ENCODE assay signal across 1 cellular context in genomic region chr12:1760566-1761382, GRCh38.
TF ChIP-seq lines count a peak whose summit lies in the region.

No MANE protein-coding gene starts in this region.

TF ChIP-seq in HepG2, 621 proteins besides CTCF, POLR2A, EP300 and RAD21 (continued from another document):
- TF ChIP-seq ZBTB14 (CRISPR knock-in tag; IDR thresholded peaks at IDR 0.05) (no peak), ZNF747 (CRISPR knock-in tag; IDR thresholded peaks at IDR 0.05; ENCODE audit: borderline replicate concordance) (no peak), ZKSCAN1 (IDR thresholded peaks at IDR 0.05; ENCODE audit: low read length) (no peak), ZNF674 (CRISPR knock-in tag; IDR thresholded peaks at IDR 0.05; ENCODE audit: low read depth) (no peak), PHB2 (IDR thresholded peaks at IDR 0.05; ENCODE audit: partially characterized antibody) (no peak), ZNF484 (CRISPR knock-in tag; IDR thresholded peaks at IDR 0.05; ENCODE audit: borderline replicate concordance, low read depth) (no peak), ARID5B (CRISPR knock-in tag; IDR thresholded peaks at IDR 0.05) (peak; percentile 97), MEIS2 (CRISPR knock-in tag; IDR thresholded peaks at IDR 0.05) (no peak), HDAC6 (IDR thresholded peaks at IDR 0.05; ENCODE audit: low read depth, low read length) (no peak), THAP11 (CRISPR knock-in tag; IDR thresholded peaks at IDR 0.05) (peak; percentile 47), ZNF510 (CRISPR knock-in tag; IDR thresholded peaks at IDR 0.05; ENCODE audit: low read depth) (no peak), DBP (CRISPR knock-in tag; IDR thresholded peaks at IDR 0.05; ENCODE audit: not compliant biosample characterization) (no peak), SNAPC2 (CRISPR knock-in tag; IDR thresholded peaks at IDR 0.05) (no peak), ZNF773 (CRISPR knock-in tag; IDR thresholded peaks at IDR 0.05; ENCODE audit: borderline replicate concordance) (no peak), GTF2F1 (IDR thresholded peaks at IDR 0.05; ENCODE audit: low read length) (no peak)
- TF ChIP-seq, protein P1, sequence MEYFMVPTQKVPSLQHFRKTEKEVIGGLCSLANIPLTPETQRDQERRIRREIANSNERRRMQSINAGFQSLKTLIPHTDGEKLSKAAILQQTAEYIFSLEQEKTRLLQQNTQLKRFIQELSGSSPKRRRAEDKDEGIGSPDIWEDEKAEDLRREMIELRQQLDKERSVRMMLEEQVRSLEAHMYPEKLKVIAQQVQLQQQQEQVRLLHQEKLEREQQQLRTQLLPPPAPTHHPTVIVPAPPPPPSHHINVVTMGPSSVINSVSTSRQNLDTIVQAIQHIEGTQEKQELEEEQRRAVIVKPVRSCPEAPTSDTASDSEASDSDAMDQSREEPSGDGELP (IDR thresholded peaks at IDR 0.05; ENCODE audit: borderline replicate concordance, low read depth), result no peak
- TF ChIP-seq, protein P2, sequence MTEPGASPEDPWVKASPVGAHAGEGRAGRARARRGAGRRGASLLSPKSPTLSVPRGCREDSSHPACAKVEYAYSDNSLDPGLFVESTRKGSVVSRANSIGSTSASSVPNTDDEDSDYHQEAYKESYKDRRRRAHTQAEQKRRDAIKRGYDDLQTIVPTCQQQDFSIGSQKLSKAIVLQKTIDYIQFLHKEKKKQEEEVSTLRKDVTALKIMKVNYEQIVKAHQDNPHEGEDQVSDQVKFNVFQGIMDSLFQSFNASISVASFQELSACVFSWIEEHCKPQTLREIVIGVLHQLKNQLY (CRISPR knock-in tag; IDR thresholded peaks at IDR 0.05), result peak; percentile 91
- TF ChIP-seq, protein P3, sequence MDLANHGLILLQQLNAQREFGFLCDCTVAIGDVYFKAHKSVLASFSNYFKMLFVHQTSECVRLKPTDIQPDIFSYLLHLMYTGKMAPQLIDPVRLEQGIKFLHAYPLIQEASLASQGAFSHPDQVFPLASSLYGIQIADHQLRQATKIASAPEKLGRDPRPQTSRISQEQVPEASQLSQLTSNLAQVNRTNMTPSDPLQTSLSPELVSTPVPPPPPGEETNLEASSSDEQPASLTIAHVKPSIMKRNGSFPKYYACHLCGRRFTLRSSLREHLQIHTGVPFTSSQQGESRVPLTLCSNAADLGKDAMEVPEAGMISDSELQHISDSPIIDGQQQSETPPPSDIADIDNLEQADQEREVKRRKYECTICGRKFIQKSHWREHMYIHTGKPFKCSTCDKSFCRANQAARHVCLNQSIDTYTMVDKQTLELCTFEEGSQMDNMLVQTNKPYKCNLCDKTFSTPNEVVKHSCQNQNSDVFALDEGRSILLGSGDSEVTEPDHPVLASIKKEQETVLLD (CRISPR knock-in tag; IDR thresholded peaks at IDR 0.05; ENCODE audit: low read depth), result no peak
- TF ChIP-seq, protein P4, sequence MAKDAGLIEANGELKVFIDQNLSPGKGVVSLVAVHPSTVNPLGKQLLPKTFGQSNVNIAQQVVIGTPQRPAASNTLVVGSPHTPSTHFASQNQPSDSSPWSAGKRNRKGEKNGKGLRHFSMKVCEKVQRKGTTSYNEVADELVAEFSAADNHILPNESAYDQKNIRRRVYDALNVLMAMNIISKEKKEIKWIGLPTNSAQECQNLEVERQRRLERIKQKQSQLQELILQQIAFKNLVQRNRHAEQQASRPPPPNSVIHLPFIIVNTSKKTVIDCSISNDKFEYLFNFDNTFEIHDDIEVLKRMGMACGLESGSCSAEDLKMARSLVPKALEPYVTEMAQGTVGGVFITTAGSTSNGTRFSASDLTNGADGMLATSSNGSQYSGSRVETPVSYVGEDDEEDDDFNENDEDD (CRISPR knock-in tag; IDR thresholded peaks at IDR 0.05; ENCODE audit: borderline replicate concordance), result peak; percentile 42; the same call in 1 of the 2 replicates
- TF ChIP-seq, protein P5, sequence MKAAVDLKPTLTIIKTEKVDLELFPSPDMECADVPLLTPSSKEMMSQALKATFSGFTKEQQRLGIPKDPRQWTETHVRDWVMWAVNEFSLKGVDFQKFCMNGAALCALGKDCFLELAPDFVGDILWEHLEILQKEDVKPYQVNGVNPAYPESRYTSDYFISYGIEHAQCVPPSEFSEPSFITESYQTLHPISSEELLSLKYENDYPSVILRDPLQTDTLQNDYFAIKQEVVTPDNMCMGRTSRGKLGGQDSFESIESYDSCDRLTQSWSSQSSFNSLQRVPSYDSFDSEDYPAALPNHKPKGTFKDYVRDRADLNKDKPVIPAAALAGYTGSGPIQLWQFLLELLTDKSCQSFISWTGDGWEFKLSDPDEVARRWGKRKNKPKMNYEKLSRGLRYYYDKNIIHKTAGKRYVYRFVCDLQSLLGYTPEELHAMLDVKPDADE (CRISPR knock-in tag; IDR thresholded peaks at IDR 0.05), result no peak
- TF ChIP-seq, protein P6, sequence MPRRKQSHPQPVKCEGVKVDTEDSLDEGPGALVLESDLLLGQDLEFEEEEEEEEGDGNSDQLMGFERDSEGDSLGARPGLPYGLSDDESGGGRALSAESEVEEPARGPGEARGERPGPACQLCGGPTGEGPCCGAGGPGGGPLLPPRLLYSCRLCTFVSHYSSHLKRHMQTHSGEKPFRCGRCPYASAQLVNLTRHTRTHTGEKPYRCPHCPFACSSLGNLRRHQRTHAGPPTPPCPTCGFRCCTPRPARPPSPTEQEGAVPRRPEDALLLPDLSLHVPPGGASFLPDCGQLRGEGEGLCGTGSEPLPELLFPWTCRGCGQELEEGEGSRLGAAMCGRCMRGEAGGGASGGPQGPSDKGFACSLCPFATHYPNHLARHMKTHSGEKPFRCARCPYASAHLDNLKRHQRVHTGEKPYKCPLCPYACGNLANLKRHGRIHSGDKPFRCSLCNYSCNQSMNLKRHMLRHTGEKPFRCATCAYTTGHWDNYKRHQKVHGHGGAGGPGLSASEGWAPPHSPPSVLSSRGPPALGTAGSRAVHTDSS (CRISPR knock-in tag; conservative IDR thresholded peaks at IDR 0.05), result no peak
